In genomic region chr11:117045956-117046355, GRCh38 we compare ENCODE assay signal across 12 cellular contexts. TPM values are rescaled to one million over a fixed set of nuclear protein-coding genes. Genes with fewer than 3 reads are reported as not detected.
DNase-seq lines count a peak whose midpoint lies in the region; ATAC-seq and TF ChIP-seq lines count a peak whose summit lies in the region.
"Had no signal": no experiment of that assay in that cellular context is flagged by ENCODE, and none has a peak within 500 bp of the region (broad histone marks: within the 10 kb centered on the region; RNA-seq: fewer than 3 reads in every experiment).

No MANE protein-coding gene starts in this region.

- TF ChIP-seq CTCF in AG10803 (conservative IDR thresholded peaks at IDR 0.05; ENCODE audit: low read length): no peak
- TF ChIP-seq CTCF in endothelial cell (IDR thresholded peaks at IDR 0.05; ENCODE audit: unreplicated experiment): no peak
- TF ChIP-seq CTCF in Calu3 (IDR thresholded peaks at IDR 0.05; ENCODE audit: unreplicated experiment): no peak

- H3K27me3 Mint-ChIP-seq in endothelial cell (ENCODE audit: unreplicated experiment) (no peaks in the 10 kb centered on the region), Calu3 (ENCODE audit: unreplicated experiment) (no peaks in the 10 kb centered on the region)
- H3K27me3 Mint-ChIP-seq: progenitor cell of endocrine pancreas had no signal

- H3K27ac Mint-ChIP-seq in endothelial cell (ENCODE audit: unreplicated experiment) (peak overlapping the region; percentile 4), Calu3 (ENCODE audit: unreplicated experiment) (no peak overlapping the region)
- H3K27ac Mint-ChIP-seq: progenitor cell of endocrine pancreas had no signal

- ATAC-seq in HG03196 (IDR thresholded peaks at IDR 0.05; ENCODE audit: unreplicated experiment): no peak

- H3K4me3 Mint-ChIP-seq in endothelial cell (ENCODE audit: unreplicated experiment): no peak overlapping the region
- H3K4me3 Mint-ChIP-seq in Calu3 (ENCODE audit: low read depth, unreplicated experiment): no peak overlapping the region

- H3K4me1 Mint-ChIP-seq in endothelial cell (ENCODE audit: unreplicated experiment): peaks cover 39% of the 10 kb centered on the region
- H3K4me1 Mint-ChIP-seq in Calu3 (ENCODE audit: low read depth, unreplicated experiment): no peaks in the 10 kb centered on the region

- peak; percentile 77 for DNase-seq in AG10803 (ENCODE audit: low read depth)
- DNase-seq in MV-4-11 (lab: John Stamatoyannopoulos, UW): peak; percentile 61
- DNase-seq in endothelial cell (ENCODE audit: low spot score): no peak
- peak; percentile 85 for DNase-seq in medulla oblongata (ENCODE audit: extremely low spot score)
- DNase-seq in cerebellar nuclear complex (lab: John Stamatoyannopoulos, UW): no peak
- DNase-seq in activated CD4-positive, alpha-beta T cell treated with anti-CD3 and anti-CD28 coated beads for 48 hours: no peak
- DNase-seq in Calu3: no peak
- DNase-seq: KBM-7, NCI-H748 treated with DMSO at 0.1 percent for 48 hours had no signal

- intact Hi-C loops in Calu3 (cut with micrococcal nuclease; ENCODE audit: unreplicated experiment): no loop called here

- CTCF ChIA-PET in Calu3 (lab: Charles Lee): no interaction called here

- H3K9me3 Mint-ChIP-seq in endothelial cell (ENCODE audit: unreplicated experiment) (no peaks in the 10 kb centered on the region), Calu3 (ENCODE audit: low read depth, unreplicated experiment) (no peaks in the 10 kb centered on the region)

- BruUV-seq in Calu3 (replicated peaks; lab: Mats Ljungman, UMichigan): no TSS peak

- no peak overlapping the region for H3K4me3 ChIP-seq in AG10803 (ENCODE audit: low read length)
- H3K4me3 ChIP-seq: BLaER1 had no signal

- H3K36me3 Mint-ChIP-seq in endothelial cell (ENCODE audit: low read depth, unreplicated experiment) (no peaks in the 10 kb centered on the region), Calu3 (ENCODE audit: insufficient read depth, unreplicated experiment) (no peaks in the 10 kb centered on the region)

RNA-seq across cellular contexts. Expression of gene SIK3, which starts 52.3 kb away (rescaled TPM):
- total RNA-seq in endothelial cell (ENCODE audit: unreplicated experiment) (29.4 TPM), Calu3 (2022) (17.4 and 20.6 TPM in 2 replicates)

Comparison
In these comparisons a context has a peak if more than half of its experiments do, and no peak if none do; other contexts are left out.
1. DNase-seq: peak in AG10803 (single experiment), MV-4-11 (single experiment) and medulla oblongata (single experiment); none in endothelial cell (single experiment), cerebellar nuclear complex (0 of 2), activated CD4-positive, alpha-beta T cell treated with anti-CD3 and anti-CD28 coated beads for 48 hours (single experiment) and Calu3 (single experiment).